Comparison of ENCODE assay signal across 11 cellular contexts in the genomic region with DNA sequence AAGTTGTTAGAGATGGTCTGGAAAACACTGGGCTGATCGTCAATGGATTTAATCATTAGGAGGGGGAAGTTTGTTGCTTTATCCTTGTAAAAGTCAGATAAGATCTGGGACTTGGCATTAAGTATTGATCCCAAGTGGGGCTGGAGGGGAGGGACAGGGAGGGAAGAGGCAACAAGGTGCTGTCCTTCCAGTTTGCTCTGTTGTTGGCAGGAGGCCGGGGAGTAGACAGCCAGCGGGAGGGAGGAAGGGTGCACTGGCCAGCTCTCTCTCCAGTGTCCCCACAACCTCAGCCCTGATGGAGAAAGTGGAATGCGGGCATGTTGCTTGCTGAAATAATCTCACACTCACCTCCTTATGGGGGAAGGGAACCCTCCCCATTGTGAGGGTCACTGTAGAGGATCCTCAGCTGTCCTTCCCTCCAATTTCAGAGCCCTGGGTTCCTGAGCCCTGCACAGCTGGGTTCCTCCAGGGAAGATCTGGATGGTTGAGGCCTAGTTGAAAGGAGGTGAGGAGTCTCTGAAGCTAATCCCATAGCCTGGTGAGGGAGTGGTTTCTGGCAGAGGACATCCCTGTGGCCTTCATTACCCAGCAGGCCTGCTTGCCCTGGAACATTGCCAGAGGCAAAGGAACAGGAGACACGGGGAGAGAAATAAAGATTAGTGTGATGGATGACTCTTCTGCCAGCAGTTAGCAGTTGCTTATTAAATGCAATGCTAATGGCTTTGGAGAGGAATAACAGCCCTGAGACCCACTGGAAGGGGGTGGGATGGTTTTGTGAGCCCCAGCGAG.
DNase-seq lines count a peak whose midpoint lies in the region; TF ChIP-seq lines count a peak whose summit lies in the region.
"Had no signal": no experiment of that assay in that cellular context is flagged by ENCODE, and none has a peak within 500 bp of the region (broad histone marks: within the 10 kb centered on the region; RNA-seq: fewer than 3 reads in every experiment).

No MANE protein-coding gene starts in this region.

- H3K9me3 Mint-ChIP-seq in nephron progenitor cell (no peaks in the 10 kb centered on the region), progenitor cell of endocrine pancreas (ENCODE audit: low read depth) (no peaks in the 10 kb centered on the region)

- H3K4me3 Mint-ChIP-seq in nephron progenitor cell (no peak overlapping the region), progenitor cell of endocrine pancreas (ENCODE audit: low read depth) (no peak overlapping the region)

- H3K27me3 Mint-ChIP-seq in nephron progenitor cell (ENCODE audit: low read depth, poor library complexity) (no peaks in the 10 kb centered on the region), progenitor cell of endocrine pancreas (no peaks in the 10 kb centered on the region)

- H3K4me1 Mint-ChIP-seq in nephron progenitor cell (peaks cover 99% of the 10 kb centered on the region), progenitor cell of endocrine pancreas (ENCODE audit: low read depth) (peaks cover 71% of the 10 kb centered on the region)

- H3K27ac Mint-ChIP-seq in nephron progenitor cell (peak overlapping the region; percentile 56), progenitor cell of endocrine pancreas (no peak overlapping the region)

- H3K36me3 Mint-ChIP-seq in nephron progenitor cell (ENCODE audit: low read depth) (peaks cover 47% of the 10 kb centered on the region), progenitor cell of endocrine pancreas (ENCODE audit: insufficient read depth) (peaks cover 7% of the 10 kb centered on the region)

- H3K27ac ChIP-seq in VCaP, result peak overlapping the region; percentile 83
- H3K27ac ChIP-seq: tibial artery had no signal

- TF ChIP-seq CTCF in VCaP (conservative IDR thresholded peaks at IDR 0.05) (no peak), nephron progenitor cell (IDR thresholded peaks at IDR 0.05) (no peak), progenitor cell of endocrine pancreas (IDR thresholded peaks at IDR 0.05; ENCODE audit: unreplicated experiment) (no peak)

- DNase-seq in ELF-1 (ENCODE audit: low read depth, low spot score), result peak; percentile 83
- DNase-seq in NCI-H146 treated with DMSO at 0.1 percent for 48 hours (lab: John Stamatoyannopoulos, UW; ENCODE audit: unreplicated experiment), result peak; percentile 26
- DNase-seq in nephron progenitor cell, result no peak
- DNase-seq in stimulated activated naive CD4-positive, alpha-beta T cell (lab: John Stamatoyannopoulos, UW), result no peak
- DNase-seq in SKM-1 treated with dmso at 0.1 percent for 144 hours (lab: John Stamatoyannopoulos, UW; ENCODE audit: unreplicated experiment), result no peak
- no peak for DNase-seq in kidney glomerular epithelial cell (lab: John Stamatoyannopoulos, UW)
- no peak for DNase-seq in progenitor cell of endocrine pancreas (ENCODE audit: low spot score, unreplicated experiment)
- DNase-seq: left cardiac atrium, SIG-M5, tibial artery had no signal

Comparison
In these comparisons a context has a peak if more than half of its experiments do, and no peak if none do; other contexts are left out.
1. DNase-seq: peak in ELF-1 (single experiment) and NCI-H146 treated with DMSO at 0.1 percent for 48 hours (single experiment); none in nephron progenitor cell (single experiment), stimulated activated naive CD4-positive, alpha-beta T cell (0 of 6), SKM-1 treated with dmso at 0.1 percent for 144 hours (single experiment), kidney glomerular epithelial cell (single experiment) and progenitor cell of endocrine pancreas (single experiment).